ENCODE assay signal across 1 cellular context in the genomic region with DNA sequence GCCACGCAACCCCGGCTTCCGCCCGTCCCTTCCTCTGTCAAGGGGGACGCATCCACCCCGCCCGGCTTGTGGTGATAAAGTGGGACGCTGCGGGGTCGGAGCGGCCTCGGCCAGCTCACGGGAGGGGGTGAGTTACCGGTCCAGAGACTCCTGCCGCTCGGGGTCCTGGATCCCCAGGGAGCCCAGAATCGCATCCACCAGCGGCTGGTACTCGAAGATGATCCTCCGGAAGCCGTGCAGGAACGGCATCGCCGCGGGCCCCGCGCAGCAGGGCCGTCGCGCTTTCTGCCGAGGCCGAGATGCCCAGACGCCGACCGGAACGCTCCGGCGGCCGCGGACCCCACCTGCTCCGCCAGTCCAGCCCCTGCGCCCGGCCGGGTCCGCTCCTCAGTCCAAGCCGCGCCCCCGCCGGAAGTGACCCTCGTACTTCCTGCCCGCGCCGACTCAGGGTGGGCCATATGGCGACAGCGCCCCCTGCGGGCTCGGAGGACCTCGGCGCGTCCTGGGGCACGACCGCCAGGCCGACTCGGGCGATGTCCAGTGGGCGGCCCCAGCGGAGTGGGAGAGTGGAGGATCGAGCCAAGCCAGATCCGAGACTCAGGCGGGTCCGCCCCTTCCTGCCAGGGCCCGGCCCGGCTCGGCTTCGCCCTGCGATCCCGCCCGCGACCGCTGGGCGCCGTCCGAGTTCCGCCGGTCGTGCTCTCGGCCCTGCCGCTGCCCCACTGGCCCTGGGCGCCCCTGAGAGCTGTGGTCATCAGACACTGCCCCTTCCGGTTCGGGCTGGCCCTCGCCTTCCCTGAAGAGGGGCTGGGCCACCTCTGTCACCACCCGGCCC.
TF ChIP-seq lines count a peak whose summit lies in the region.

A gene with protein sequence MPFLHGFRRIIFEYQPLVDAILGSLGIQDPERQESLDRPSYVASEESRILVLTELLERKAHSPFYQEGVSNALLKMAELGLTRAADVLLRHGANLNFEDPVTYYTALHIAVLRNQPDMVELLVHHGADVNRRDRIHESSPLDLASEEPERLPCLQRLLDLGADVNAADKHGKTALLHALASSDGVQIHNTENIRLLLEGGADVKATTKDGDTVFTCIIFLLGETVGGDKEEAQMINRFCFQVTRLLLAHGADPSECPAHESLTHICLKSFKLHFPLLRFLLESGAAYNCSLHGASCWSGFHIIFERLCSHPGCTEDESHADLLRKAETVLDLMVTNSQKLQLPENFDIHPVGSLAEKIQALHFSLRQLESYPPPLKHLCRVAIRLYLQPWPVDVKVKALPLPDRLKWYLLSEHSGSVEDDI (minus strand): TSS at position 401 of the 835 bp plus-strand sequence. CDS start 152 bp downstream, at position 249.

TF ChIP-seq in HepG2, 621 proteins besides CTCF, POLR2A, EP300 and RAD21 (continued from another document and continues in another):
- TF ChIP-seq ZNF12 (CRISPR knock-in tag; IDR thresholded peaks at IDR 0.05) (peak; percentile 52; the same call in 1 of the 2 replicates), ZNF549 (CRISPR knock-in tag; IDR thresholded peaks at IDR 0.05) (0 out of 2 replicates have a peak, but pooled peaks have one; percentile 15), RBM22 (optimal IDR thresholded peaks at IDR 0.05; ENCODE audit: low read length) (no peak), HIVEP1 (CRISPR knock-in tag; IDR thresholded peaks at IDR 0.05) (no peak; the same call in 1 of the 2 replicates), ZMYM4 (CRISPR knock-in tag; IDR thresholded peaks at IDR 0.05) (peak; percentile 98), SP1 (IDR thresholded peaks at IDR 0.05) (no peak), SP1 (CRISPR knock-in tag; IDR thresholded peaks at IDR 0.05) (peak; percentile 91), XRCC5 (optimal IDR thresholded peaks at IDR 0.05; ENCODE audit: low read length) (peak; percentile 90), SMYD3 (CRISPR knock-in tag; IDR thresholded peaks at IDR 0.05) (peak; percentile 67; the same call in 1 of the 2 replicates), TBX3 (IDR thresholded peaks at IDR 0.05; ENCODE audit: borderline replicate concordance) (no peak), SKIL (CRISPR knock-in tag; IDR thresholded peaks at IDR 0.05; ENCODE audit: borderline replicate concordance) (0 out of 2 replicates have a peak, but pooled peaks have one; percentile 12), FOSL2 (CRISPR knock-in tag; IDR thresholded peaks at IDR 0.05) (peak; percentile 62), KMT2A (CRISPR knock-in tag; IDR thresholded peaks at IDR 0.05) (peak; percentile 96), NCOA1 (CRISPR knock-in tag; IDR thresholded peaks at IDR 0.05) (no peak), MEIS1 (CRISPR knock-in tag; IDR thresholded peaks at IDR 0.05; ENCODE audit: borderline replicate concordance) (peak; percentile 77), SMC3 (IDR thresholded peaks at IDR 0.05; ENCODE audit: low read length) (peak; percentile 23; the same call in 1 of the 2 replicates)
- TF ChIP-seq, protein P1, sequence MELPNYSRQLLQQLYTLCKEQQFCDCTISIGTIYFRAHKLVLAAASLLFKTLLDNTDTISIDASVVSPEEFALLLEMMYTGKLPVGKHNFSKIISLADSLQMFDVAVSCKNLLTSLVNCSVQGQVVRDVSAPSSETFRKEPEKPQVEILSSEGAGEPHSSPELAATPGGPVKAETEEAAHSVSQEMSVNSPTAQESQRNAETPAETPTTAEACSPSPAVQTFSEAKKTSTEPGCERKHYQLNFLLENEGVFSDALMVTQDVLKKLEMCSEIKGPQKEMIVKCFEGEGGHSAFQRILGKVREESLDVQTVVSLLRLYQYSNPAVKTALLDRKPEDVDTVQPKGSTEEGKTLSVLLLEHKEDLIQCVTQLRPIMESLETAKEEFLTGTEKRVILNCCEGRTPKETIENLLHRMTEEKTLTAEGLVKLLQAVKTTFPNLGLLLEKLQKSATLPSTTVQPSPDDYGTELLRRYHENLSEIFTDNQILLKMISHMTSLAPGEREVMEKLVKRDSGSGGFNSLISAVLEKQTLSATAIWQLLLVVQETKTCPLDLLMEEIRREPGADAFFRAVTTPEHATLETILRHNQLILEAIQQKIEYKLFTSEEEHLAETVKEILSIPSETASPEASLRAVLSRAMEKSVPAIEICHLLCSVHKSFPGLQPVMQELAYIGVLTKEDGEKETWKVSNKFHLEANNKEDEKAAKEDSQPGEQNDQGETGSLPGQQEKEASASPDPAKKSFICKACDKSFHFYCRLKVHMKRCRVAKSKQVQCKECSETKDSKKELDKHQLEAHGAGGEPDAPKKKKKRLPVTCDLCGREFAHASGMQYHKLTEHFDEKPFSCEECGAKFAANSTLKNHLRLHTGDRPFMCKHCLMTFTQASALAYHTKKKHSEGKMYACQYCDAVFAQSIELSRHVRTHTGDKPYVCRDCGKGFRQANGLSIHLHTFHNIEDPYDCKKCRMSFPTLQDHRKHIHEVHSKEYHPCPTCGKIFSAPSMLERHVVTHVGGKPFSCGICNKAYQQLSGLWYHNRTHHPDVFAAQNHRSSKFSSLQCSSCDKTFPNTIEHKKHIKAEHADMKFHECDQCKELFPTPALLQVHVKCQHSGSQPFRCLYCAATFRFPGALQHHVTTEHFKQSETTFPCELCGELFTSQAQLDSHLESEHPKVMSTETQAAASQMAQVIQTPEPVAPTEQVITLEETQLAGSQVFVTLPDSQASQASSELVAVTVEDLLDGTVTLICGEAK (IDR thresholded peaks at IDR 0.05), result peak; percentile 73
- TF ChIP-seq, protein P1 (CRISPR knock-in tag; IDR thresholded peaks at IDR 0.05), result peak; percentile 85; the same call in 1 of the 2 replicates
- TF ChIP-seq, protein P2, sequence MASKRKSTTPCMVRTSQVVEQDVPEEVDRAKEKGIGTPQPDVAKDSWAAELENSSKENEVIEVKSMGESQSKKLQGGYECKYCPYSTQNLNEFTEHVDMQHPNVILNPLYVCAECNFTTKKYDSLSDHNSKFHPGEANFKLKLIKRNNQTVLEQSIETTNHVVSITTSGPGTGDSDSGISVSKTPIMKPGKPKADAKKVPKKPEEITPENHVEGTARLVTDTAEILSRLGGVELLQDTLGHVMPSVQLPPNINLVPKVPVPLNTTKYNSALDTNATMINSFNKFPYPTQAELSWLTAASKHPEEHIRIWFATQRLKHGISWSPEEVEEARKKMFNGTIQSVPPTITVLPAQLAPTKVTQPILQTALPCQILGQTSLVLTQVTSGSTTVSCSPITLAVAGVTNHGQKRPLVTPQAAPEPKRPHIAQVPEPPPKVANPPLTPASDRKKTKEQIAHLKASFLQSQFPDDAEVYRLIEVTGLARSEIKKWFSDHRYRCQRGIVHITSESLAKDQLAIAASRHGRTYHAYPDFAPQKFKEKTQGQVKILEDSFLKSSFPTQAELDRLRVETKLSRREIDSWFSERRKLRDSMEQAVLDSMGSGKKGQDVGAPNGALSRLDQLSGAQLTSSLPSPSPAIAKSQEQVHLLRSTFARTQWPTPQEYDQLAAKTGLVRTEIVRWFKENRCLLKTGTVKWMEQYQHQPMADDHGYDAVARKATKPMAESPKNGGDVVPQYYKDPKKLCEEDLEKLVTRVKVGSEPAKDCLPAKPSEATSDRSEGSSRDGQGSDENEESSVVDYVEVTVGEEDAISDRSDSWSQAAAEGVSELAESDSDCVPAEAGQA (IDR thresholded peaks at IDR 0.05; ENCODE audit: low read depth), result 0 out of 2 replicates have a peak, but pooled peaks have one; percentile 55
- TF ChIP-seq, protein P2 (CRISPR knock-in tag; IDR thresholded peaks at IDR 0.05; ENCODE audit: borderline replicate concordance), result no peak
- TF ChIP-seq, protein P3, sequence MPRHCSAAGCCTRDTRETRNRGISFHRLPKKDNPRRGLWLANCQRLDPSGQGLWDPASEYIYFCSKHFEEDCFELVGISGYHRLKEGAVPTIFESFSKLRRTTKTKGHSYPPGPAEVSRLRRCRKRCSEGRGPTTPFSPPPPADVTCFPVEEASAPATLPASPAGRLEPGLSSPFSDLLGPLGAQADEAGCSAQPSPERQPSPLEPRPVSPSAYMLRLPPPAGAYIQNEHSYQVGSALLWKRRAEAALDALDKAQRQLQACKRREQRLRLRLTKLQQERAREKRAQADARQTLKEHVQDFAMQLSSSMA (CRISPR knock-in tag; IDR thresholded peaks at IDR 0.05), result peak; percentile 95; the same call in 1 of the 2 replicates
- TF ChIP-seq, protein P4, sequence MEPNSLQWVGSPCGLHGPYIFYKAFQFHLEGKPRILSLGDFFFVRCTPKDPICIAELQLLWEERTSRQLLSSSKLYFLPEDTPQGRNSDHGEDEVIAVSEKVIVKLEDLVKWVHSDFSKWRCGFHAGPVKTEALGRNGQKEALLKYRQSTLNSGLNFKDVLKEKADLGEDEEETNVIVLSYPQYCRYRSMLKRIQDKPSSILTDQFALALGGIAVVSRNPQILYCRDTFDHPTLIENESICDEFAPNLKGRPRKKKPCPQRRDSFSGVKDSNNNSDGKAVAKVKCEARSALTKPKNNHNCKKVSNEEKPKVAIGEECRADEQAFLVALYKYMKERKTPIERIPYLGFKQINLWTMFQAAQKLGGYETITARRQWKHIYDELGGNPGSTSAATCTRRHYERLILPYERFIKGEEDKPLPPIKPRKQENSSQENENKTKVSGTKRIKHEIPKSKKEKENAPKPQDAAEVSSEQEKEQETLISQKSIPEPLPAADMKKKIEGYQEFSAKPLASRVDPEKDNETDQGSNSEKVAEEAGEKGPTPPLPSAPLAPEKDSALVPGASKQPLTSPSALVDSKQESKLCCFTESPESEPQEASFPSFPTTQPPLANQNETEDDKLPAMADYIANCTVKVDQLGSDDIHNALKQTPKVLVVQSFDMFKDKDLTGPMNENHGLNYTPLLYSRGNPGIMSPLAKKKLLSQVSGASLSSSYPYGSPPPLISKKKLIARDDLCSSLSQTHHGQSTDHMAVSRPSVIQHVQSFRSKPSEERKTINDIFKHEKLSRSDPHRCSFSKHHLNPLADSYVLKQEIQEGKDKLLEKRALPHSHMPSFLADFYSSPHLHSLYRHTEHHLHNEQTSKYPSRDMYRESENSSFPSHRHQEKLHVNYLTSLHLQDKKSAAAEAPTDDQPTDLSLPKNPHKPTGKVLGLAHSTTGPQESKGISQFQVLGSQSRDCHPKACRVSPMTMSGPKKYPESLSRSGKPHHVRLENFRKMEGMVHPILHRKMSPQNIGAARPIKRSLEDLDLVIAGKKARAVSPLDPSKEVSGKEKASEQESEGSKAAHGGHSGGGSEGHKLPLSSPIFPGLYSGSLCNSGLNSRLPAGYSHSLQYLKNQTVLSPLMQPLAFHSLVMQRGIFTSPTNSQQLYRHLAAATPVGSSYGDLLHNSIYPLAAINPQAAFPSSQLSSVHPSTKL (CRISPR knock-in tag; IDR thresholded peaks at IDR 0.05), result peak; percentile 83
- TF ChIP-seq, protein P5, sequence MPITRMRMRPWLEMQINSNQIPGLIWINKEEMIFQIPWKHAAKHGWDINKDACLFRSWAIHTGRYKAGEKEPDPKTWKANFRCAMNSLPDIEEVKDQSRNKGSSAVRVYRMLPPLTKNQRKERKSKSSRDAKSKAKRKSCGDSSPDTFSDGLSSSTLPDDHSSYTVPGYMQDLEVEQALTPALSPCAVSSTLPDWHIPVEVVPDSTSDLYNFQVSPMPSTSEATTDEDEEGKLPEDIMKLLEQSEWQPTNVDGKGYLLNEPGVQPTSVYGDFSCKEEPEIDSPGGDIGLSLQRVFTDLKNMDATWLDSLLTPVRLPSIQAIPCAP (CRISPR knock-in tag; IDR thresholded peaks at IDR 0.05; ENCODE audit: low read depth), result no peak
